16 cellular contexts compared by ENCODE assay signal in genomic region chr12:93145086-93145485, GRCh38.
DNase-seq lines count a peak whose midpoint lies in the region; ATAC-seq and TF ChIP-seq lines count a peak whose summit lies in the region.
"Had no signal": no experiment of that assay in that cellular context is flagged by ENCODE, and none has a peak within 500 bp of the region (broad histone marks: within the 10 kb centered on the region; RNA-seq: fewer than 3 reads in every experiment).

No MANE protein-coding gene starts in this region.

- no peak overlapping the region for H3K4me2 ChIP-seq in neural progenitor cell

- peaks cover 5% of the 10 kb centered on the region for H3K36me3 Mint-ChIP-seq in HFFc6 (ENCODE audit: low read depth)
- no peaks in the 10 kb centered on the region for H3K36me3 Mint-ChIP-seq in neural progenitor cell
- H3K36me3 Mint-ChIP-seq: naive B cell had no signal

- H3K27ac Mint-ChIP-seq in HFFc6 (peak overlapping the region; percentile 14; the same call in 1 of the 2 replicates), neural progenitor cell (no peak overlapping the region)
- H3K27ac Mint-ChIP-seq: T-helper 1 cell treated with Interleukin-12 subunit alpha and Interleukin-12 subunit beta and Interleukin-4 antibody, amounts not matched to agents 30 μg/mL and 1 μg/mL, for 36 hours had no signal

- H3K4me3 ChIP-seq in fibroblast of mammary gland (ENCODE audit: control insufficient read depth, low read depth, low read length) (no peak overlapping the region), psoas muscle (no peak overlapping the region), neural progenitor cell (no peak overlapping the region)
- H3K4me3 ChIP-seq: left lung had no signal

- WGBS in psoas muscle, 3 donors = 23 to 45% (median 24%) methylated on average over 5 of the region's 5 CpGs

- H3K4me1 ChIP-seq in psoas muscle (peaks cover 42% of the 10 kb centered on the region), neural progenitor cell (no peaks in the 10 kb centered on the region)
- H3K4me1 ChIP-seq: left lung had no signal

- H3K79me2 ChIP-seq in neural progenitor cell (ENCODE audit: low read depth) = no peaks in the 10 kb centered on the region

- H3K9me3 ChIP-seq in psoas muscle (no peaks in the 10 kb centered on the region), neural progenitor cell (ENCODE audit: low read depth) (no peaks in the 10 kb centered on the region)
- H3K9me3 ChIP-seq: left lung had no signal

- H3K9me3 Mint-ChIP-seq in HFFc6 (no peaks in the 10 kb centered on the region), neural progenitor cell (no peaks in the 10 kb centered on the region)
- H3K9me3 Mint-ChIP-seq: T-helper 1 cell treated with Interleukin-12 subunit alpha and Interleukin-12 subunit beta and Interleukin-4 antibody, amounts not matched to agents 30 μg/mL and 1 μg/mL, for 36 hours had no signal

- peaks cover 41% of the 10 kb centered on the region for H3K4me1 Mint-ChIP-seq in HFFc6 (ENCODE audit: low read depth)
- no peaks in the 10 kb centered on the region for H3K4me1 Mint-ChIP-seq in neural progenitor cell

- peak; percentile 77 for DNase-seq in HFFc6
- peak; percentile 77 for DNase-seq in NCI-H526 (lab: John Stamatoyannopoulos, UW)
- peak; percentile 36 for DNase-seq in fibroblast of mammary gland (ENCODE audit: low read depth)
- no peak for DNase-seq in psoas muscle
- DNase-seq in neural progenitor cell (ENCODE audit: low spot score) = no peak
- no peak for DNase-seq in stimulated activated CD4-positive, alpha-beta T cell treated with anti-CD3 and anti-CD28 coated beads, Interleukin-2, amount 100 ng/mL, for 48 hours
- DNase-seq: activated CD4-positive, CD25-positive, alpha-beta regulatory T cell treated with anti-CD3 and anti-CD28 coated beads, Interleukin-2, amount 50 U/mL, for 72 hours; activated naive CD4-positive, alpha-beta T cell; EL; left lung; naive B cell; NCI-H146; NCI-H524; RPMI8226 had no signal

- H3K27ac ChIP-seq in psoas muscle (peak overlapping the region; percentile 78), neural progenitor cell (no peak overlapping the region)
- H3K27ac ChIP-seq: left lung had no signal

- no peaks in the 10 kb centered on the region for H3F3A ChIP-seq in neural progenitor cell (ENCODE audit: low read depth)

- H3K36me3 ChIP-seq in psoas muscle (ENCODE audit: insufficient read depth in 1 of 2, low read depth in 1 of 2) (no peaks in the 10 kb centered on the region), neural progenitor cell (no peaks in the 10 kb centered on the region)
- H3K36me3 ChIP-seq: left lung had no signal

- ATAC-seq in psoas muscle (peak; percentile 55 to 85 (median 80)), HG03045 (IDR thresholded peaks at IDR 0.05; ENCODE audit: unreplicated experiment) (no peak)
- ATAC-seq: left lung had no signal

- no peak overlapping the region for H3K4me3 Mint-ChIP-seq in HFFc6
- no peak overlapping the region for H3K4me3 Mint-ChIP-seq in neural progenitor cell
- H3K4me3 Mint-ChIP-seq: naive B cell; T-helper 1 cell treated with Interleukin-12 subunit alpha and Interleukin-12 subunit beta and Interleukin-4 antibody, amounts not matched to agents 30 μg/mL and 1 μg/mL, for 36 hours had no signal

- H2AFZ ChIP-seq in neural progenitor cell (replicated peaks) = no peak overlapping the region

- no peak overlapping the region for H3K9ac ChIP-seq in neural progenitor cell

- intact Hi-C loops in psoas muscle (cut with DNase I) = no loop called here

- no peaks in the 10 kb centered on the region for H3K27me3 ChIP-seq in psoas muscle (ENCODE audit: insufficient read depth in 3 of 3, low read length in 2 of 3)
- H3K27me3 ChIP-seq in neural progenitor cell = no peaks in the 10 kb centered on the region
- H3K27me3 ChIP-seq: left lung had no signal

- H3K27me3 Mint-ChIP-seq in HFFc6 (ENCODE audit: insufficient read depth) = peaks cover 2% of the 10 kb centered on the region; the same call in 1 of the 2 replicates
- H3K27me3 Mint-ChIP-seq in neural progenitor cell (ENCODE audit: insufficient read depth, low read depth) = no peaks in the 10 kb centered on the region
- H3K27me3 Mint-ChIP-seq: naive B cell had no signal

- TF ChIP-seq CTCF in HFFc6 (IDR thresholded peaks at IDR 0.05) (no peak), fibroblast of mammary gland (conservative IDR thresholded peaks at IDR 0.05; ENCODE audit: control insufficient read depth, insufficient read depth, low read depth, low read length) (no peak), psoas muscle (IDR thresholded peaks at IDR 0.05) (no peak), neural progenitor cell (IDR thresholded peaks at IDR 0.05) (no peak)

- no peaks in the 10 kb centered on the region for H4K20me1 ChIP-seq in neural progenitor cell (ENCODE audit: low read depth)

Comparison
In these comparisons a context has a peak if more than half of its experiments do, and no peak if none do; other contexts are left out.
1. DNase-seq: peak in HFFc6 (single experiment), NCI-H526 (2 of 2) and fibroblast of mammary gland (single experiment); none in psoas muscle (0 of 2), neural progenitor cell (single experiment) and stimulated activated CD4-positive, alpha-beta T cell treated with anti-CD3 and anti-CD28 coated beads, Interleukin-2, amount 100 ng/mL, for 48 hours (0 of 2).